1 cellular context compared by ENCODE assay signal in the genomic region with DNA sequence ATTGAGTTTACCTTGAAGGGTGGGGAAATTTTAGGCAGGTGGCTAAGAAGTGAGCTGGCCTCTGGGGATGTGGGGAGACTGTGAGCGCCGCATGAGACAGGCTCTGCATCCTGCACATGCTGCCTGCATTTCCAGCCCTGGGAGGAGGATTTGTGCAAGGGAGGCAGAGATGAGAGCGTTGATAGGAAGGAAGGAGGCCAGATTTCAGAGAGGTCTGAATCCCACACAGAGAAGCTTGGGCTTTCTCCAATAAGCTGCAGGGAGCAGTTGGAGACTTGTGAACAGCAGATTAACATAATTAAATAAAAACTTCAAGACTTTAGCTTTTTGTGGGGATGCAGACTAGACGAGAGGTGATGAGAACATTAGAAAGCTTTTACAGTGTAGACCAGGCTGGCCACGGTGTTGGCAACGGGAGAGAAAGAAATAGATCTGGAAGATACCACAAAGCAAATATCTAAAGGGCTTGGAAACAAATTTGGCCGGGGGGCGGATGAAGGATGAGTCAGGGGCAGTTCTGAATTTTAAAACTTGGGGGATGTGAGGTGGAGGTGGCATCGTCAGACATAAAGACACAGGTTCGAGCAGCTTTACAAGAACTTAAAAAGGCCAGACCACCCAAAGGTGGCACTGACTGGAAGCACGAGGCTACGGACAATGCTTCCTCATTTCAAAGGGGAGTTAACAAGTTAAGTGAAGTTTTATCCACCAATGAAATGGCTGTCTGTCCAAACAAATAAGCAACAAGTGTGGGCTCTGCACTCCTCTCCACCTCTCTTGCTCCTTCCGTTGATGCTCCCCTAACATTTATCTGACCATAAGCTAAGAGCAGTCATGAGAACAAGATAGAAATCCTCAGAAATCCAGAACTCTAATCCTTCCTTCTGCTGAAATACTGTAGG.
TF ChIP-seq lines count a peak whose summit lies in the region.

No MANE protein-coding gene starts in this region.

TF ChIP-seq in HEK293, 187 proteins besides CTCF, POLR2A, EP300 and RAD21 (continued from another document):
- TF ChIP-seq, protein P1, sequence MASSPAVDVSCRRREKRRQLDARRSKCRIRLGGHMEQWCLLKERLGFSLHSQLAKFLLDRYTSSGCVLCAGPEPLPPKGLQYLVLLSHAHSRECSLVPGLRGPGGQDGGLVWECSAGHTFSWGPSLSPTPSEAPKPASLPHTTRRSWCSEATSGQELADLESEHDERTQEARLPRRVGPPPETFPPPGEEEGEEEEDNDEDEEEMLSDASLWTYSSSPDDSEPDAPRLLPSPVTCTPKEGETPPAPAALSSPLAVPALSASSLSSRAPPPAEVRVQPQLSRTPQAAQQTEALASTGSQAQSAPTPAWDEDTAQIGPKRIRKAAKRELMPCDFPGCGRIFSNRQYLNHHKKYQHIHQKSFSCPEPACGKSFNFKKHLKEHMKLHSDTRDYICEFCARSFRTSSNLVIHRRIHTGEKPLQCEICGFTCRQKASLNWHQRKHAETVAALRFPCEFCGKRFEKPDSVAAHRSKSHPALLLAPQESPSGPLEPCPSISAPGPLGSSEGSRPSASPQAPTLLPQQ (tag by site-specific recombination; IDR thresholded peaks at IDR 0.05), result no peak
- peak; percentile 42; the same call in 1 of the 2 replicates for TF ChIP-seq ZBTB44 (tag by site-specific recombination; IDR thresholded peaks at IDR 0.05)
- TF ChIP-seq ZNF248 (tag by site-specific recombination; IDR thresholded peaks at IDR 0.05), result no peak
- TF ChIP-seq ZEB2 (tag by site-specific recombination; IDR thresholded peaks at IDR 0.05), result no peak
- no peak for TF ChIP-seq ZNF513 (tag by site-specific recombination; IDR thresholded peaks at IDR 0.05)
- no peak for TF ChIP-seq MEIS1 (CRISPR knock-in tag; IDR thresholded peaks at IDR 0.05; ENCODE audit: borderline replicate concordance)
- no peak for TF ChIP-seq ZNF596 (tag by site-specific recombination; IDR thresholded peaks at IDR 0.05)
- TF ChIP-seq MYNN (tag by site-specific recombination; IDR thresholded peaks at IDR 0.05; ENCODE audit: borderline replicate concordance), result no peak
- TF ChIP-seq ZNF121 (tag by site-specific recombination; IDR thresholded peaks at IDR 0.05), result no peak
- TF ChIP-seq ZNF266 (tag by site-specific recombination; IDR thresholded peaks at IDR 0.05; ENCODE audit: low read depth), result no peak
- TF ChIP-seq FEZF1 (tag by site-specific recombination; IDR thresholded peaks at IDR 0.05), result no peak
- TF ChIP-seq ZNF292 (tag by site-specific recombination; IDR thresholded peaks at IDR 0.05; ENCODE audit: borderline replicate concordance, low read depth), result no peak
- TF ChIP-seq ZNF488 (tag by site-specific recombination; IDR thresholded peaks at IDR 0.05), result no peak
- TF ChIP-seq ZNF76 (tag by site-specific recombination; IDR thresholded peaks at IDR 0.05; ENCODE audit: borderline replicate concordance, low read depth), result no peak
- peak; percentile 38; the same call in 1 of the 2 replicates for TF ChIP-seq ZNF600 (tag by site-specific recombination; IDR thresholded peaks at IDR 0.05)
- no peak for TF ChIP-seq EGR2 (tag by site-specific recombination; IDR thresholded peaks at IDR 0.05; ENCODE audit: low read depth)
- no peak for TF ChIP-seq ZNF175 (tag by site-specific recombination; IDR thresholded peaks at IDR 0.05)
- no peak for TF ChIP-seq ZFHX2 (tag by site-specific recombination; conservative IDR thresholded peaks at IDR 0.05)
- no peak for TF ChIP-seq ZNF223 (tag by site-specific recombination; IDR thresholded peaks at IDR 0.05)
- no peak for TF ChIP-seq ZSCAN30 (tag by site-specific recombination; IDR thresholded peaks at IDR 0.05)
- peak; percentile 73 for TF ChIP-seq WT1 (tag by site-specific recombination; IDR thresholded peaks at IDR 0.05)
- TF ChIP-seq, protein P2, sequence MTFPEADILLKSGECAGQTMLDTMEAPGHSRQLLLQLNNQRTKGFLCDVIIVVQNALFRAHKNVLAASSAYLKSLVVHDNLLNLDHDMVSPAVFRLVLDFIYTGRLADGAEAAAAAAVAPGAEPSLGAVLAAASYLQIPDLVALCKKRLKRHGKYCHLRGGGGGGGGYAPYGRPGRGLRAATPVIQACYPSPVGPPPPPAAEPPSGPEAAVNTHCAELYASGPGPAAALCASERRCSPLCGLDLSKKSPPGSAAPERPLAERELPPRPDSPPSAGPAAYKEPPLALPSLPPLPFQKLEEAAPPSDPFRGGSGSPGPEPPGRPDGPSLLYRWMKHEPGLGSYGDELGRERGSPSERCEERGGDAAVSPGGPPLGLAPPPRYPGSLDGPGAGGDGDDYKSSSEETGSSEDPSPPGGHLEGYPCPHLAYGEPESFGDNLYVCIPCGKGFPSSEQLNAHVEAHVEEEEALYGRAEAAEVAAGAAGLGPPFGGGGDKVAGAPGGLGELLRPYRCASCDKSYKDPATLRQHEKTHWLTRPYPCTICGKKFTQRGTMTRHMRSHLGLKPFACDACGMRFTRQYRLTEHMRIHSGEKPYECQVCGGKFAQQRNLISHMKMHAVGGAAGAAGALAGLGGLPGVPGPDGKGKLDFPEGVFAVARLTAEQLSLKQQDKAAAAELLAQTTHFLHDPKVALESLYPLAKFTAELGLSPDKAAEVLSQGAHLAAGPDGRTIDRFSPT (tag by site-specific recombination; IDR thresholded peaks at IDR 0.05), result no peak
- TF ChIP-seq ZBTB20 (tag by site-specific recombination; IDR thresholded peaks at IDR 0.05), result no peak
- TF ChIP-seq ZXDB (tag by site-specific recombination; IDR thresholded peaks at IDR 0.05), result no peak
- peak; percentile 58; the same call in 1 of the 2 replicates for TF ChIP-seq SCRT1 (tag by site-specific recombination; IDR thresholded peaks at IDR 0.05; ENCODE audit: borderline replicate concordance)
- TF ChIP-seq ZNF629 (tag by site-specific recombination; IDR thresholded peaks at IDR 0.05), result no peak
- no peak for TF ChIP-seq ZNF211 (tag by site-specific recombination; IDR thresholded peaks at IDR 0.05; ENCODE audit: low read depth)
- TF ChIP-seq TSHZ1 (tag by site-specific recombination; IDR thresholded peaks at IDR 0.05; ENCODE audit: borderline replicate concordance), result no peak
- TF ChIP-seq ZNF16 (tag by site-specific recombination; IDR thresholded peaks at IDR 0.05; ENCODE audit: low read depth), result no peak
- TF ChIP-seq ZNF544 (tag by site-specific recombination; IDR thresholded peaks at IDR 0.05), result no peak
- peak; percentile 89 for TF ChIP-seq PRDM10 (tag by site-specific recombination; IDR thresholded peaks at IDR 0.05)
- no peak for TF ChIP-seq ZBTB21 (tag by site-specific recombination; IDR thresholded peaks at IDR 0.05)
- TF ChIP-seq ZNF792 (tag by site-specific recombination; IDR thresholded peaks at IDR 0.05), result no peak
- TF ChIP-seq PBX3 (CRISPR knock-in tag; IDR thresholded peaks at IDR 0.05), result no peak
- TF ChIP-seq ZNF843 (tag by site-specific recombination; IDR thresholded peaks at IDR 0.05), result no peak
